1 cellular context compared by ENCODE assay signal in the genomic region with DNA sequence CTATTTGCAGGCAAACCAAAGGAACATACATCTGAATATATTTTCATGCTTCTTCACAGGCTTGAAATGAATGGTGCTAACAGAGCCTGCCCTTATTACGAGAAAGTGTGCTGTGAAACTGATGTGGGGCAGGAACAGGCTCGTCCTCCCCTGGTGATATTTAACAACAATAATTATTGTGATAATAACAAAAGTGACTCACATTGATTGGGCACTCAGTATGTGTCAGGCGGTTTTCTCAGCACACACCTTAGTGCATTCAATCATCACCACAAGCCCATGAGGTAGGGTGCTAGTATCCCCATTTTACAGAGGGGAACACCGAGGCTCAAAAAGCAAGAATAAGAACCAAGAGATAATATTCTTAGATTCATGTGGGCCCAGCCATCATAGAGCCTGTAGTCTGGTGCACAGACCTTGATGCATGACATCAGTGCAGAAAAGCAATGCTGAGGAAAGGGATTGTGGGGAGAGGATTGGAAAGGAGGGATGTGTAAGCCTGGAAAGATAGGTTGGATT.
TF ChIP-seq lines count a peak whose summit lies in the region.

No MANE protein-coding gene starts in this region.

TF ChIP-seq in SK-N-SH, 30 proteins besides CTCF, POLR2A, EP300 and RAD21 (continued from another document):
- TF ChIP-seq, protein P1, sequence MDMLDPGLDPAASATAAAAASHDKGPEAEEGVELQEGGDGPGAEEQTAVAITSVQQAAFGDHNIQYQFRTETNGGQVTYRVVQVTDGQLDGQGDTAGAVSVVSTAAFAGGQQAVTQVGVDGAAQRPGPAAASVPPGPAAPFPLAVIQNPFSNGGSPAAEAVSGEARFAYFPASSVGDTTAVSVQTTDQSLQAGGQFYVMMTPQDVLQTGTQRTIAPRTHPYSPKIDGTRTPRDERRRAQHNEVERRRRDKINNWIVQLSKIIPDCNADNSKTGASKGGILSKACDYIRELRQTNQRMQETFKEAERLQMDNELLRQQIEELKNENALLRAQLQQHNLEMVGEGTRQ (IDR thresholded peaks at IDR 0.05; ENCODE audit: borderline replicate concordance, low read depth, low read length): no peak
- TF ChIP-seq MXI1 (IDR thresholded peaks at IDR 0.05; ENCODE audit: low read depth, low read length): no peak
- TF ChIP-seq, protein P2, sequence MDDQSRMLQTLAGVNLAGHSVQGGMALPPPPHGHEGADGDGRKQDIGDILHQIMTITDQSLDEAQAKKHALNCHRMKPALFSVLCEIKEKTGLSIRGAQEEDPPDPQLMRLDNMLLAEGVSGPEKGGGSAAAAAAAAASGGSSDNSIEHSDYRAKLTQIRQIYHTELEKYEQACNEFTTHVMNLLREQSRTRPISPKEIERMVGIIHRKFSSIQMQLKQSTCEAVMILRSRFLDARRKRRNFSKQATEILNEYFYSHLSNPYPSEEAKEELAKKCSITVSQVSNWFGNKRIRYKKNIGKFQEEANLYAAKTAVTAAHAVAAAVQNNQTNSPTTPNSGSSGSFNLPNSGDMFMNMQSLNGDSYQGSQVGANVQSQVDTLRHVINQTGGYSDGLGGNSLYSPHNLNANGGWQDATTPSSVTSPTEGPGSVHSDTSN (IDR thresholded peaks at IDR 0.05): no peak
